1 cellular context compared by ENCODE assay signal in the genomic region with DNA sequence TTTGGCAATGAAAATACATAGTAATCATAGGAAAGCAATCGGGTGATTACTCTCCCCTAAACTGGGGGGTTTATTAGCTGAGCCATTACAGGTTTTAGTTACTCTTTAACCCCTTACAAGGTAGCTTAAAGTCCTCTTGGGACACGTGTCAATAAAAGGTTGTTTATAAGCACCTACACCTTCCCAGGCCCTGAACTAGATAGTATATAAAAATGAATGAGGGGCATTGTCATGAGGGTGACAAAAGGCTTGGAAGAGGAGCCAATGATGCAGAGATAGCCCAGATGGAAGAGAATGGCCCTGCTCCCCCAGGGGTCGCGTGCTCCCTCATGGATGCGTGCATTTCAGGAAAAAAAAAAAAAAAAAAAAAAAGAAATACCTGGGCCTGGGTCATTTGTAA.
TF ChIP-seq lines count a peak whose summit lies in the region.

No MANE protein-coding gene starts in this region.

TF ChIP-seq in HepG2, 621 proteins besides CTCF, POLR2A, EP300 and RAD21 (continued from another document):
- TF ChIP-seq, protein P1, sequence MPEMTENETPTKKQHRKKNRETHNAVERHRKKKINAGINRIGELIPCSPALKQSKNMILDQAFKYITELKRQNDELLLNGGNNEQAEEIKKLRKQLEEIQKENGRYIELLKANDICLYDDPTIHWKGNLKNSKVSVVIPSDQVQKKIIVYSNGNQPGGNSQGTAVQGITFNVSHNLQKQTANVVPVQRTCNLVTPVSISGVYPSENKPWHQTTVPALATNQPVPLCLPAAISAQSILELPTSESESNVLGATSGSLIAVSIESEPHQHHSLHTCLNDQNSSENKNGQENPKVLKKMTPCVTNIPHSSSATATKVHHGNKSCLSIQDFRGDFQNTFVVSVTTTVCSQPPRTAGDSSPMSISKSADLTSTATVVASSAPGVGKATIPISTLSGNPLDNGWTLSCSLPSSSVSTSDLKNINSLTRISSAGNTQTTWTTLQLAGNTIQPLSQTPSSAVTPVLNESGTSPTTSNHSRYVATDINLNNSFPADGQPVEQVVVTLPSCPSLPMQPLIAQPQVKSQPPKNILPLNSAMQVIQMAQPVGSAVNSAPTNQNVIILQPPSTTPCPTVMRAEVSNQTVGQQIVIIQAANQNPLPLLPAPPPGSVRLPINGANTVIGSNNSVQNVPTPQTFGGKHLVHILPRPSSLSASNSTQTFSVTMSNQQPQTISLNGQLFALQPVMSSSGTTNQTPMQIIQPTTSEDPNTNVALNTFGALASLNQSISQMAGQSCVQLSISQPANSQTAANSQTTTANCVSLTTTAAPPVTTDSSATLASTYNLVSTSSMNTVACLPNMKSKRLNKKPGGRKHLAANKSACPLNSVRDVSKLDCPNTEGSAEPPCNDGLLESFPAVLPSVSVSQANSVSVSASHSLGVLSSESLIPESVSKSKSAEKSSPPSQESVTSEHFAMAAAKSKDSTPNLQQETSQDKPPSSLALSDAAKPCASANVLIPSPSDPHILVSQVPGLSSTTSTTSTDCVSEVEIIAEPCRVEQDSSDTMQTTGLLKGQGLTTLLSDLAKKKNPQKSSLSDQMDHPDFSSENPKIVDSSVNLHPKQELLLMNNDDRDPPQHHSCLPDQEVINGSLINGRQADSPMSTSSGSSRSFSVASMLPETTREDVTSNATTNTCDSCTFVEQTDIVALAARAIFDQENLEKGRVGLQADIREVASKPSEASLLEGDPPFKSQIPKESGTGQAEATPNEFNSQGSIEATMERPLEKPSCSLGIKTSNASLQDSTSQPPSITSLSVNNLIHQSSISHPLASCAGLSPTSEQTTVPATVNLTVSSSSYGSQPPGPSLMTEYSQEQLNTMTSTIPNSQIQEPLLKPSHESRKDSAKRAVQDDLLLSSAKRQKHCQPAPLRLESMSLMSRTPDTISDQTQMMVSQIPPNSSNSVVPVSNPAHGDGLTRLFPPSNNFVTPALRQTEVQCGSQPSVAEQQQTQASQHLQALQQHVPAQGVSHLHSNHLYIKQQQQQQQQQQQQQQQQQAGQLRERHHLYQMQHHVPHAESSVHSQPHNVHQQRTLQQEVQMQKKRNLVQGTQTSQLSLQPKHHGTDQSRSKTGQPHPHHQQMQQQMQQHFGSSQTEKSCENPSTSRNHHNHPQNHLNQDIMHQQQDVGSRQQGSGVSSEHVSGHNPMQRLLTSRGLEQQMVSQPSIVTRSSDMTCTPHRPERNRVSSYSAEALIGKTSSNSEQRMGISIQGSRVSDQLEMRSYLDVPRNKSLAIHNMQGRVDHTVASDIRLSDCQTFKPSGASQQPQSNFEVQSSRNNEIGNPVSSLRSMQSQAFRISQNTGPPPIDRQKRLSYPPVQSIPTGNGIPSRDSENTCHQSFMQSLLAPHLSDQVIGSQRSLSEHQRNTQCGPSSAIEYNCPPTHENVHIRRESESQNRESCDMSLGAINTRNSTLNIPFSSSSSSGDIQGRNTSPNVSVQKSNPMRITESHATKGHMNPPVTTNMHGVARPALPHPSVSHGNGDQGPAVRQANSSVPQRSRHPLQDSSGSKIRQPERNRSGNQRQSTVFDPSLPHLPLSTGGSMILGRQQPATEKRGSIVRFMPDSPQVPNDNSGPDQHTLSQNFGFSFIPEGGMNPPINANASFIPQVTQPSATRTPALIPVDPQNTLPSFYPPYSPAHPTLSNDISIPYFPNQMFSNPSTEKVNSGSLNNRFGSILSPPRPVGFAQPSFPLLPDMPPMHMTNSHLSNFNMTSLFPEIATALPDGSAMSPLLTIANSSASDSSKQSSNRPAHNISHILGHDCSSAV (CRISPR knock-in tag; IDR thresholded peaks at IDR 0.05; ENCODE audit: borderline replicate concordance): no peak
- TF ChIP-seq CENPT (CRISPR knock-in tag; IDR thresholded peaks at IDR 0.05; ENCODE audit: low read depth): no peak
- TF ChIP-seq PCBP1 (IDR thresholded peaks at IDR 0.05; ENCODE audit: borderline replicate concordance, low read depth, low read length): no peak
